18 cellular contexts compared by ENCODE assay signal in genomic region chr19:18972851-18973250, GRCh38. TPM values are rescaled to one million over a fixed set of nuclear protein-coding genes. Genes with fewer than 3 reads are reported as not detected.
DNase-seq lines count a peak whose midpoint lies in the region; ATAC-seq and TF ChIP-seq lines count a peak whose summit lies in the region.
"Had no signal": no experiment of that assay in that cellular context is flagged by ENCODE, and none has a peak within 500 bp of the region (broad histone marks: within the 10 kb centered on the region; RNA-seq: fewer than 3 reads in every experiment).

No MANE protein-coding gene starts in this region.

- BruUV-seq in PC-3 (replicated peaks; lab: Mats Ljungman, UMichigan) (no TSS peak), mammary epithelial cell (replicated peaks; lab: Mats Ljungman, UMichigan) (no TSS peak)

- no peak overlapping the region for H2BK12ac ChIP-seq in neuronal stem cell (ENCODE audit: low read length)

- H3K14ac ChIP-seq in neuronal stem cell (ENCODE audit: low read length): no peak overlapping the region

- H3K27me3 ChIP-seq in AG04450 (ENCODE audit: control insufficient read depth, insufficient read depth, low read length) (no peaks in the 10 kb centered on the region), PC-3 (ENCODE audit: low read length) (no peaks in the 10 kb centered on the region), neuronal stem cell (ENCODE audit: control insufficient read depth in 3 of 3, insufficient read depth in 3 of 3, low read depth in 1 of 3, low read length in 3 of 3) (no peaks in the 10 kb centered on the region), mammary epithelial cell (ENCODE audit: insufficient read depth, low read length) (no peaks in the 10 kb centered on the region)

- H3K9me3 ChIP-seq in AG04450 (ENCODE audit: control insufficient read depth, insufficient read depth, low read length) (peaks cover 5% of the 10 kb centered on the region; the same call in 1 of the 2 replicates), PC-3 (ENCODE audit: low read length) (no peaks in the 10 kb centered on the region), neuronal stem cell (replicated peaks in 1 of 2; ENCODE audit: control insufficient read depth in 2 of 2, insufficient read depth in 1 of 2, low read depth in 1 of 2, low read length in 2 of 2) (peaks cover 2 to 3% of the 10 kb centered on the region in 2 donors), mammary epithelial cell (replicated peaks; ENCODE audit: insufficient read depth, low read length) (peaks cover 9% of the 10 kb centered on the region)

- peaks cover 8% of the 10 kb centered on the region for H3F3A ChIP-seq in PC-3 (ENCODE audit: low read length, unreplicated experiment)

- H2BK5ac ChIP-seq in neuronal stem cell (ENCODE audit: low read length): no peak overlapping the region

- peak overlapping the region; percentile 0 for H2AK5ac ChIP-seq in neuronal stem cell (ENCODE audit: low read depth, low read length)

- no peaks in the 10 kb centered on the region for H4K20me1 ChIP-seq in PC-3 (ENCODE audit: low read length)
- no peaks in the 10 kb centered on the region for H4K20me1 ChIP-seq in mammary epithelial cell (ENCODE audit: insufficient read depth, low read length)

- POLR2A ChIA-PET in AG04450 (lab: Yijun Ruan, JAX): no interaction called here
- POLR2A ChIA-PET in PC-3 (lab: Charles Lee; ENCODE audit: unreplicated experiment): no interaction called here
- POLR2A ChIA-PET in HEK293T (lab: Yijun Ruan, JAX): no interaction called here

- H3K9ac ChIP-seq in PC-3 (ENCODE audit: low read length) (no peak overlapping the region), neuronal stem cell (ENCODE audit: low read depth, low read length, poor library complexity) (no peak overlapping the region), mammary epithelial cell (ENCODE audit: insufficient read depth, low read length) (no peak overlapping the region)

- DNase-seq in AG04450 (ENCODE audit: low read depth, low spot score) (no peak), PC-3 (no peak), fibroblast of pulmonary artery (ENCODE audit: low read depth) (peak; percentile 51), neuronal stem cell (ENCODE audit: low spot score) (no peak), HEK293T (ENCODE audit: extremely low spot score) (no peak), DMS53 treated with DMSO at 0.1 percent for 48 hours (lab: John Stamatoyannopoulos, UW; ENCODE audit: unreplicated experiment) (no peak), mammary epithelial cell (no peak)
- DNase-seq in activated effector memory CD4-positive, alpha-beta T cell treated with Interleukin-2 at 50 U/mL for 16 hours: no peak
- DNase-seq: activated T-cell treated with anti-CD3 and anti-CD28 coated beads, Interleukin-2, amount 50 U/mL, for 72 hours; effector memory CD4-positive, alpha-beta T cell; head of caudate nucleus; NCI-H1092; NCI-H2029 treated with DMSO at 0.1 percent for 48 hours; NCI-H446; NK-92 treated with Interleukin-12 subunit alpha and Interleukin-12 subunit beta, amount 100 ng/mL, for 24 hours; nucleus accumbens; RPMI8226 had no signal

- H2AFZ ChIP-seq in PC-3 (ENCODE audit: low read length) (peak overlapping the region; percentile 57; the same call in 1 of the 2 replicates), neuronal stem cell (ENCODE audit: low read length) (no peak overlapping the region), mammary epithelial cell (ENCODE audit: low read depth, low read length) (no peak overlapping the region)

- ATAC-seq in PC-3: no peak
- ATAC-seq: activated naive CD4-positive, alpha-beta T cell treated with anti-CD3 and anti-CD28 coated beads, Interleukin-2, amount 50 U/mL, for 72 hours; activated T-cell treated with anti-CD3 and anti-CD28 coated beads, Interleukin-2, amount 50 U/mL, for 72 hours had no signal

- dilution Hi-C loops in mammary epithelial cell (cut with HindIII; ENCODE audit: low sequenced_read_pairs): no loop called here

- no peaks in the 10 kb centered on the region for H3K79me1 ChIP-seq in neuronal stem cell (ENCODE audit: low read depth, low read length)

- no peak overlapping the region for H3K23ac ChIP-seq in neuronal stem cell (ENCODE audit: low read depth, low read length, poor library complexity)

- WGBS in neuronal stem cell (ENCODE audit: extremely low coverage in 2 of 2, insufficient read length in 2 of 2, insufficient replicate concordance in 1 of 2), 2 donors: no CpG with 5 or more reads among the region's 5 CpGs
- 94% methylated on average over 5 of the region's 5 CpGs for WGBS in mammary epithelial cell (ENCODE audit: low coverage, missing lambda C conversion rate)

- H3K4me3 ChIP-seq in AG04450 (ENCODE audit: low read depth, low read length) (no peak overlapping the region), PC-3 (ENCODE audit: low read length) (no peak overlapping the region), fibroblast of pulmonary artery (replicated peaks; ENCODE audit: low read depth, low read length) (no peak overlapping the region), neuronal stem cell (ENCODE audit: low read length in 2 of 2) (no peak overlapping the region), mammary epithelial cell (replicated peaks in 1 of 3; ENCODE audit: insufficient read depth in 1 of 3, low read depth in 2 of 3, low read length in 3 of 3) (no peak overlapping the region)

- no peak overlapping the region for H2BK120ac ChIP-seq in neuronal stem cell (ENCODE audit: low read depth, low read length)

- no peaks in the 10 kb centered on the region for H3K9me2 ChIP-seq in PC-3 (replicated peaks; ENCODE audit: low read length)

- no peak overlapping the region for H3K4ac ChIP-seq in neuronal stem cell (ENCODE audit: low read length)

- H3K36me3 ChIP-seq in PC-3 (ENCODE audit: low read depth, low read length): no peaks in the 10 kb centered on the region
- H3K36me3 ChIP-seq in neuronal stem cell (replicated peaks in 1 of 2; ENCODE audit: control insufficient read depth in 2 of 2, insufficient read depth in 2 of 2, low read length in 2 of 2): no peaks in the 10 kb centered on the region
- H3K36me3 ChIP-seq in mammary epithelial cell (ENCODE audit: insufficient read depth, low read length): no peaks in the 10 kb centered on the region

- no peak overlapping the region for H4K8ac ChIP-seq in neuronal stem cell (ENCODE audit: low read depth, low read length)

- no peak overlapping the region for H3K18ac ChIP-seq in neuronal stem cell (ENCODE audit: low read length)

- peaks cover 21% of the 10 kb centered on the region for H3K4me1 ChIP-seq in PC-3 (ENCODE audit: insufficient read depth, low read length)
- no peaks in the 10 kb centered on the region for H3K4me1 ChIP-seq in neuronal stem cell (ENCODE audit: control insufficient read depth in 2 of 2, insufficient read depth in 1 of 2, low read depth in 1 of 2, low read length in 2 of 2)
- peaks cover 8% of the 10 kb centered on the region for H3K4me1 ChIP-seq in mammary epithelial cell (ENCODE audit: insufficient read depth, low read length)

- H2BK15ac ChIP-seq in neuronal stem cell (ENCODE audit: low read length): no peak overlapping the region

- CTCF ChIA-PET in AG04450 (lab: Charles Lee) (interaction anchor here (1.1 to 1.5 kb wide), 2 partner anchors 14 to 49 kb away, joined by 3 to 8 read pairs; no protein-coding TSS in a partner anchor), PC-3 (lab: Charles Lee) (interaction anchor here (0.6 kb wide), 1 partner anchor 585 kb away, joined by 4 read pairs; no protein-coding TSS in a partner anchor), HEK293T (lab: Yijun Ruan, JAX) (no interaction called here), mammary epithelial cell (lab: Charles Lee; ENCODE audit: low non-redundant PET) (no interaction called here)

- no peak overlapping the region for H3K4me2 ChIP-seq in PC-3 (ENCODE audit: low read length)
- no peak overlapping the region for H3K4me2 ChIP-seq in neuronal stem cell (ENCODE audit: insufficient read depth, low read length, poor library complexity, severe bottlenecking)
- H3K4me2 ChIP-seq in mammary epithelial cell (ENCODE audit: insufficient read depth, low read depth, low read length): no peak overlapping the region

- H3K79me2 ChIP-seq in PC-3 (ENCODE audit: low read length) (no peaks in the 10 kb centered on the region), mammary epithelial cell (ENCODE audit: insufficient read depth, low read length) (no peaks in the 10 kb centered on the region)

- intact Hi-C loops in PC-3 (cut with micrococcal nuclease): no loop called here
- intact Hi-C loops in mammary epithelial cell (cut with micrococcal nuclease): no loop called here

- TF ChIP-seq CTCF in AG04450 (IDR thresholded peaks at IDR 0.05; ENCODE audit: low read depth, low read length) (no peak), PC-3 (conservative IDR thresholded peaks at IDR 0.05; ENCODE audit: low read depth, low read length) (no peak), fibroblast of pulmonary artery (IDR thresholded peaks at IDR 0.05; ENCODE audit: low read length, missing control alignments) (no peak), mammary epithelial cell (conservative IDR thresholded peaks at IDR 0.05 in 1 of 2, IDR thresholded peaks at IDR 0.05 in 1 of 2; ENCODE audit: extremely low read depth in 1 of 2, insufficient read depth in 1 of 2, low read depth in 1 of 2, low read length in 2 of 2) (no peak)

- peak overlapping the region; percentile 31 for H3K27ac ChIP-seq in AG04450 (ENCODE audit: low read depth, low read length)
- no peak overlapping the region for H3K27ac ChIP-seq in PC-3 (ENCODE audit: low read length)
- no peak overlapping the region for H3K27ac ChIP-seq in neuronal stem cell (replicated peaks; ENCODE audit: low read length)
- H3K27ac ChIP-seq in mammary epithelial cell (ENCODE audit: insufficient read depth, low read depth, low read length): no peak overlapping the region

- no peak overlapping the region for H4K91ac ChIP-seq in neuronal stem cell (ENCODE audit: low read depth, low read length, poor library complexity)

- in situ Hi-C loops in mammary epithelial cell (cut with MboI; ENCODE audit: low sequenced_read_pairs in 2 of 2): no loop called here

RNA-seq across cellular contexts. Expression of gene HOMER3, which starts 31.8 kb away (rescaled TPM):
- 29.0 and 45.3 TPM in 2 replicates for polyA plus RNA-seq in AG04450 (2011; rRNA removed)
- 46.7 and 58.3 TPM in 2 replicates for polyA minus RNA-seq in AG04450 (2011; rRNA and poly(A)+ RNA removed)
- 118 and 143 TPM in 2 replicates for total RNA-seq in PC-3 (2014; rRNA removed)
- polyA plus RNA-seq in neuronal stem cell (2013, experiment 1 of 2): 58.3 TPM
- 56.2 TPM for polyA plus RNA-seq in neuronal stem cell (2013, experiment 2 of 2)
- total RNA-seq in mammary epithelial cell: 100 to 1,000 TPM; 114 to 138 TPM
- polyA plus RNA-seq in mammary epithelial cell: 110 TPM
- 18.1 TPM for polyA minus RNA-seq in mammary epithelial cell

RNA-seq across cellular contexts. Expression of gene DDX49, which starts 53.3 kb away (rescaled TPM):
- 30.7 and 40.9 TPM in 2 replicates for polyA plus RNA-seq in AG04450 (2011; rRNA removed)
- 49.6 and 52.4 TPM in 2 replicates for polyA minus RNA-seq in AG04450 (2011; rRNA and poly(A)+ RNA removed)
- total RNA-seq in PC-3 (2014; rRNA removed): 120 and 145 TPM in 2 replicates
- 11.8 TPM for polyA plus RNA-seq in neuronal stem cell (2013, experiment 1 of 2)
- 10.4 TPM for polyA plus RNA-seq in neuronal stem cell (2013, experiment 2 of 2)
- total RNA-seq in mammary epithelial cell: 10 to 100 TPM; 44.2 to 47.7 TPM
- 44.4 TPM for polyA plus RNA-seq in mammary epithelial cell
- polyA minus RNA-seq in mammary epithelial cell: 27.9 TPM

RNA-seq across cellular contexts. Expression of gene COPE, which starts 53.7 kb away (rescaled TPM):
- 170 and 217 TPM in 2 replicates for polyA plus RNA-seq in AG04450 (2011; rRNA removed)
- 116 and 182 TPM in 2 replicates for polyA minus RNA-seq in AG04450 (2011; rRNA and poly(A)+ RNA removed)
- 408 and 410 TPM in 2 replicates for total RNA-seq in PC-3 (2014; rRNA removed)
- 152 TPM for polyA plus RNA-seq in neuronal stem cell (2013, experiment 1 of 2)
- polyA plus RNA-seq in neuronal stem cell (2013, experiment 2 of 2): 153 TPM
- 100 to 1,000 TPM; 180 to 226 TPM for total RNA-seq in mammary epithelial cell
- polyA plus RNA-seq in mammary epithelial cell: 248 TPM
- 75.2 TPM for polyA minus RNA-seq in mammary epithelial cell

Comparison
In these comparisons a context has a peak if more than half of its experiments do, and no peak if none do; other contexts are left out.
1. CTCF ChIA-PET loops: an anchor here in AG04450 (1.1 to 1.5 kb wide) and PC-3 (0.6 kb wide); none called in HEK293T and mammary epithelial cell.